26 cellular contexts compared by ENCODE assay signal in the genomic region with DNA sequence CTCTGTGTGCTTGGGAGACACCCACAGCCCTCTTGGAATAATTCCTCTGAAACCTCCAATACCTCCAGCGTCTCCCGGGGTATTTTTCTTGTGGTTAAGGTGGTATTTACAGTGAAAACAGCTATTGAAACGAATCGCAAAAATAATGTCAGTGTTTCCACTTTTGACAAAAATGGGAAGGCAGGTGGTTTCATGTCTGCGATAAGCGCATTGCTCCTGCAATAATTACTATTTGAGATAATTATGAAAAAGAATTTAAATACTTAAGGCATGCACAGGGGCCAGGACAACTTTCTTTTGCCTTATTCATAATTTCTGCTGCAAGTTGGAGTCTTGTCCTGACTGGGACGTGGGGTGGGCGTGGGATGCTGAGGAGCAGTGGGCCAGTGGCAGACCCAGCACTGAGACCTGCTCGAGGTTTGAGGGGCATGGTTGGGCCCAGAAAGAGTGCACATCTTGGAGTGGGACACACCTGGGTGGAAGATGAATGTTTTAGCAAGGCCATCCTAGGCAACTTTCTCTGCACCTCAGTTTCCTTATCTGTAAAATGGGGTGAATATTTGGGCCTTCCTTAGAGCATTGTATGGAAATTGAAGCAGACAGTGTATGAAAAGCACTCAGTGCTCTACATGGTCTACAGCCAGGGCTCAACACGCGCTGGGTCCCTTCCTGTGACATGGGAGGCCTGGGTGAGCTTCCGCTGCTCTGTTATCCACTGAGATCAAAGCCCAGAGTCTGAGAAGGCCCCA.
DNase-seq lines count a peak whose midpoint lies in the region; ATAC-seq, FAIRE-seq and TF ChIP-seq lines count a peak whose summit lies in the region.
"Had no signal": no experiment of that assay in that cellular context is flagged by ENCODE, and none has a peak within 500 bp of the region (broad histone marks: within the 10 kb centered on the region; RNA-seq: fewer than 3 reads in every experiment).

No MANE protein-coding gene starts in this region.

- TF ChIP-seq CTCF in left ventricle myocardium inferior (IDR thresholded peaks at IDR 0.05; ENCODE audit: borderline replicate concordance) (no peak), astrocyte (IDR thresholded peaks at IDR 0.05; ENCODE audit: insufficient read depth, low read depth, low read length) (no peak), ascending aorta (IDR thresholded peaks at IDR 0.05) (no peak)

- no peak overlapping the region for H3K14ac ChIP-seq in neuronal stem cell (ENCODE audit: low read length)

- H3K36me3 ChIP-seq in left ventricle myocardium inferior (no peaks in the 10 kb centered on the region), astrocyte (ENCODE audit: insufficient read depth, low read length) (no peaks in the 10 kb centered on the region), neuronal stem cell (replicated peaks in 1 of 2; ENCODE audit: control insufficient read depth in 2 of 2, insufficient read depth in 2 of 2, low read length in 2 of 2) (no peaks in the 10 kb centered on the region), ascending aorta (no peaks in the 10 kb centered on the region)
- H3K36me3 ChIP-seq: BE2C; BLaER1 treated with 17β-estradiol and CSF1 and Interleukin-3, amounts not matched to agents 10 nM and 100 nM had no signal

- H2BK5ac ChIP-seq in neuronal stem cell (ENCODE audit: low read length), result no peak overlapping the region

- no peak overlapping the region for H3K18ac ChIP-seq in neuronal stem cell (ENCODE audit: low read length)

- H3K79me2 ChIP-seq in astrocyte (ENCODE audit: insufficient read depth, low read length), result no peaks in the 10 kb centered on the region

- H3K36me3 Mint-ChIP-seq in astrocyte (ENCODE audit: low read depth, unreplicated experiment), result no peaks in the 10 kb centered on the region
- H3K36me3 Mint-ChIP-seq: CD14-positive monocyte; CD8-positive, alpha-beta memory T cell had no signal

- H4K91ac ChIP-seq in neuronal stem cell (ENCODE audit: low read depth, low read length, poor library complexity), result no peak overlapping the region

- peak overlapping the region; percentile 34 for H3K27ac Mint-ChIP-seq in astrocyte (ENCODE audit: unreplicated experiment)
- H3K27ac Mint-ChIP-seq: CD4-positive, alpha-beta T cell; H9 had no signal

- H3K4me1 Mint-ChIP-seq in astrocyte (ENCODE audit: low read depth, unreplicated experiment), result no peaks in the 10 kb centered on the region

- intact Hi-C loops in Right ventricle myocardium inferior (cut with DNase I) (loop anchor here (5.0 kb wide), 2 partner anchors 223 to 808 kb away; partner anchors contain the start of gene WNT7A), left ventricle myocardium inferior (cut with micrococcal nuclease) (no loop called here), ascending aorta (cut with DNase I) (no loop called here)

- no peaks in the 10 kb centered on the region for H3K9me3 Mint-ChIP-seq in astrocyte (ENCODE audit: unreplicated experiment)
- H3K9me3 Mint-ChIP-seq: CD4-positive, alpha-beta T cell; CD8-positive, alpha-beta memory T cell had no signal

- no peak overlapping the region for H3K27ac ChIP-seq in left ventricle myocardium inferior (replicated peaks)
- no peak overlapping the region for H3K27ac ChIP-seq in astrocyte (ENCODE audit: low read depth, low read length)
- no peak overlapping the region for H3K27ac ChIP-seq in neuronal stem cell (replicated peaks; ENCODE audit: low read length)
- H3K27ac ChIP-seq in ascending aorta, result no peak overlapping the region
- H3K27ac ChIP-seq: A549; BLaER1 treated with 17β-estradiol and CSF1 and Interleukin-3, amounts not matched to agents 10 nM and 100 nM; GM23248 had no signal

- H3K9ac ChIP-seq in astrocyte (ENCODE audit: low read length) (no peak overlapping the region), neuronal stem cell (ENCODE audit: low read depth, low read length, poor library complexity) (no peak overlapping the region)
- H3K9ac ChIP-seq: BLaER1 treated with 17β-estradiol and CSF1 and Interleukin-3, amounts not matched to agents 10 nM and 100 nM; GM23248 had no signal

- H3K4me2 ChIP-seq in astrocyte (ENCODE audit: low read length) (no peak overlapping the region), neuronal stem cell (ENCODE audit: insufficient read depth, low read length, poor library complexity, severe bottlenecking) (no peak overlapping the region)
- H3K4me2 ChIP-seq: A549; BLaER1 treated with 17β-estradiol and CSF1 and Interleukin-3, amounts not matched to agents 10 nM and 100 nM had no signal

- H3K79me1 ChIP-seq in neuronal stem cell (ENCODE audit: low read depth, low read length), result no peaks in the 10 kb centered on the region

- no peak overlapping the region for H3K23ac ChIP-seq in neuronal stem cell (ENCODE audit: low read depth, low read length, poor library complexity)

- H3K4me1 ChIP-seq in left ventricle myocardium inferior (peaks cover 9% of the 10 kb centered on the region), astrocyte (ENCODE audit: insufficient read depth, low read length) (peaks cover 3% of the 10 kb centered on the region), neuronal stem cell (ENCODE audit: control insufficient read depth in 2 of 2, insufficient read depth in 1 of 2, low read depth in 1 of 2, low read length in 2 of 2) (peaks cover 10 to 11% of the 10 kb centered on the region in 2 donors), ascending aorta (no peaks in the 10 kb centered on the region)
- H3K4me1 ChIP-seq: BE2C had no signal

- H3K9me3 ChIP-seq in left ventricle myocardium inferior (replicated peaks) (no peaks in the 10 kb centered on the region), astrocyte (ENCODE audit: insufficient read depth, low read depth, low read length) (no peaks in the 10 kb centered on the region), neuronal stem cell (replicated peaks in 1 of 2; ENCODE audit: control insufficient read depth in 2 of 2, insufficient read depth in 1 of 2, low read depth in 1 of 2, low read length in 2 of 2) (no peaks in the 10 kb centered on the region), ascending aorta (no peaks in the 10 kb centered on the region)
- H3K9me3 ChIP-seq: A549, BE2C had no signal

- DNase-seq in Right ventricle myocardium inferior (ENCODE audit: missing footprints) (peak; percentile 16), left ventricle myocardium inferior (no peak), astrocyte (ENCODE audit: low read depth) (no peak), neuronal stem cell (ENCODE audit: low spot score) (no peak), H54 (ENCODE audit: insufficient read length, low spot score) (no peak), ascending aorta (ENCODE audit: low spot score in 2 of 2) (no peak)
- DNase-seq: 8988T; ACHN; AML-193; BE2C; CD4-positive, alpha-beta T cell; CD8-positive, alpha-beta memory T cell; DMS 273 treated with DMSO at 0.1 percent for 48 hours; DMS79; EL; GDM1; GM23248; H9 had no signal

- peak overlapping the region; percentile 7 for H2BK15ac ChIP-seq in neuronal stem cell (ENCODE audit: low read length)

- H3K27me3 ChIP-seq in left ventricle myocardium inferior (ENCODE audit: low read depth) (peaks cover 93% of the 10 kb centered on the region), astrocyte (ENCODE audit: insufficient read depth, low read length) (peaks cover 13% of the 10 kb centered on the region), neuronal stem cell (ENCODE audit: control insufficient read depth in 3 of 3, insufficient read depth in 3 of 3, low read depth in 1 of 3, low read length in 3 of 3) (peaks cover 0 to 21% (median 3%) of the 10 kb centered on the region in 3 experiments), ascending aorta (no peaks in the 10 kb centered on the region)
- H3K27me3 ChIP-seq: BE2C had no signal

- no peak overlapping the region for H3K4ac ChIP-seq in neuronal stem cell (ENCODE audit: low read length)

- H2BK120ac ChIP-seq in neuronal stem cell (ENCODE audit: low read depth, low read length), result no peak overlapping the region

- WGBS in neuronal stem cell (ENCODE audit: extremely low coverage in 2 of 2, insufficient read length in 2 of 2, insufficient replicate concordance in 1 of 2), 2 donors, result no CpG with 5 or more reads among the region's 12 CpGs

- H3K4me3 Mint-ChIP-seq in astrocyte (ENCODE audit: unreplicated experiment), result no peak overlapping the region
- H3K4me3 Mint-ChIP-seq: CD14-positive monocyte; CD4-positive, alpha-beta T cell; CD8-positive, alpha-beta memory T cell; H9 had no signal

- no peak for TF ChIP-seq POLR2A in H54 (IDR thresholded peaks at IDR 0.05; ENCODE audit: low read depth, low read length)

- no peak overlapping the region for H2BK12ac ChIP-seq in neuronal stem cell (ENCODE audit: low read length)

- H2AFZ ChIP-seq in astrocyte (ENCODE audit: low read depth, low read length) (no peak overlapping the region), neuronal stem cell (ENCODE audit: low read length) (no peak overlapping the region)
- H2AFZ ChIP-seq: GM23248 had no signal

- H3K4me3 ChIP-seq in left ventricle myocardium inferior (no peak overlapping the region), astrocyte (ENCODE audit: insufficient read depth, low read depth, low read length) (no peak overlapping the region), neuronal stem cell (ENCODE audit: low read length in 2 of 2) (no peak overlapping the region), ascending aorta (no peak overlapping the region)
- H3K4me3 ChIP-seq: A549; BLaER1 treated with 17β-estradiol and CSF1 and Interleukin-3, amounts not matched to agents 10 nM and 100 nM; GM12878; GM23248 had no signal

- FAIRE-seq in astrocyte (lab: Jason Lieb, UNC) (no peak), H54 (lab: Jason Lieb, UNC) (no peak)
- FAIRE-seq: A549, D721Med, GM12878, GM19239, H1 had no signal

- H4K8ac ChIP-seq in neuronal stem cell (ENCODE audit: low read depth, low read length), result no peak overlapping the region

- ATAC-seq in Right ventricle myocardium inferior, result no peak
- ATAC-seq: A549, GM12878, HCT116 had no signal

- H2AK5ac ChIP-seq in neuronal stem cell (ENCODE audit: low read depth, low read length), result no peak overlapping the region

- H4K20me1 ChIP-seq in astrocyte (ENCODE audit: insufficient read depth, low read length), result no peaks in the 10 kb centered on the region
- H4K20me1 ChIP-seq: BLaER1 treated with 17β-estradiol and CSF1 and Interleukin-3, amounts not matched to agents 10 nM and 100 nM had no signal

- peaks cover 44% of the 10 kb centered on the region for H3K27me3 Mint-ChIP-seq in astrocyte (ENCODE audit: low read depth, unreplicated experiment)
